13 cellular contexts compared by ENCODE assay signal in the genomic region with DNA sequence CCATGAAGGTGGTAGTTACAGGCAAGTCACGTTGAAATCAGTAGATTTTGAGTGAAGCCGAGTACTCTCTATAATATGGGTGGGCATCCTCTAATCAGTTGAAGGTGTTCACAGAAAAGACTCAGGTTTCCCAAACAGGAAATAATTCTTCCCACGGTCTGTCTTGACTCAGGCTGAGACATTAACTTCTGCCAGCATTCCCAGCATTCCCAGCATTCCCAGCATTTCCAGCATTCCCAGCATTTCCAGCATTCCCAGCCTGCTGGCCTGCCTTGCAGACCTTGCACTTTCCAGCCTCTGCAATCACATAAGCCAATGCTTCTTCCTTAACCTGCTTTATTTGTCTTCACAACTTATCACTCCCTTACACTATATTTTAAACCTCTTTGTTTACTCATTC.
DNase-seq lines count a peak whose midpoint lies in the region; ATAC-seq and TF ChIP-seq lines count a peak whose summit lies in the region.
"Had no signal": no experiment of that assay in that cellular context is flagged by ENCODE, and none has a peak within 500 bp of the region (broad histone marks: within the 10 kb centered on the region; RNA-seq: fewer than 3 reads in every experiment).

No MANE protein-coding gene starts in this region.

- H3K27ac ChIP-seq in RWPE2 (ENCODE audit: poor library complexity, severe bottlenecking) (peak overlapping the region; percentile 39), foreskin keratinocyte (no peak overlapping the region)

- H3K4me3 ChIP-seq in RWPE2 (ENCODE audit: severe bottlenecking) = no peak overlapping the region

- intact Hi-C loops in activated CD4-positive, alpha-beta T cell treated with anti-CD3 and anti-CD28 coated beads for 36 hours (cut with DNase I, micrococcal nuclease) = no loop called here

- H3K36me3 ChIP-seq in RWPE2 (ENCODE audit: low read depth) = no peaks in the 10 kb centered on the region

- peaks cover 11% of the 10 kb centered on the region for H3K9me3 Mint-ChIP-seq in activated CD4-positive, alpha-beta T cell treated with anti-CD3 and anti-CD28 coated beads for 36 hours (ENCODE audit: low read depth)

- H3K27ac Mint-ChIP-seq in activated CD4-positive, alpha-beta T cell treated with anti-CD3 and anti-CD28 coated beads for 36 hours = no peak overlapping the region
- H3K27ac Mint-ChIP-seq: CD4-positive, alpha-beta T cell; dendritic cell treated with granulocyte-macrophage colony-stimulating factor and Interleukin-4, amounts not matched to agents 40 ng/mL and 50 ng/mL, for 4 days had no signal

- H3K4me1 Mint-ChIP-seq in activated CD4-positive, alpha-beta T cell treated with anti-CD3 and anti-CD28 coated beads for 36 hours = no peaks in the 10 kb centered on the region

- TF ChIP-seq CTCF in RWPE2 (IDR thresholded peaks at IDR 0.05; ENCODE audit: poor library complexity, severe bottlenecking) (no peak), foreskin keratinocyte (conservative IDR thresholded peaks at IDR 0.05) (no peak)

- CTCF ChIA-PET in activated CD4-positive, alpha-beta T cell treated with anti-CD3 and anti-CD28 coated beads for 36 hours (lab: Charles Lee) = no interaction called here

- no peaks in the 10 kb centered on the region for H3K27me3 ChIP-seq in RWPE2 (ENCODE audit: insufficient read depth, poor library complexity, severe bottlenecking)
- H3K27me3 ChIP-seq in foreskin keratinocyte = no peaks in the 10 kb centered on the region

- POLR2A ChIA-PET in activated CD4-positive, alpha-beta T cell treated with anti-CD3 and anti-CD28 coated beads for 36 hours (lab: Charles Lee) = no interaction called here

- H3K4me1 ChIP-seq in RWPE2 (ENCODE audit: insufficient read depth, poor library complexity, severe bottlenecking) (no peaks in the 10 kb centered on the region), foreskin keratinocyte (peaks cover 32% of the 10 kb centered on the region)

- no peaks in the 10 kb centered on the region for H3K9me3 ChIP-seq in RWPE2 (ENCODE audit: severe bottlenecking)

- DNase-seq in ELR (ENCODE audit: low read depth) (peak; percentile 67), RWPE2 (ENCODE audit: low spot score) (no peak), foreskin keratinocyte (peak; percentile 44 to 68), non-pigmented ciliary epithelial cell (ENCODE audit: low read depth) (peak; percentile 19), NCI-H2029 treated with DMSO at 0.1 percent for 48 hours (lab: John Stamatoyannopoulos, UW) (no peak)
- no peak for DNase-seq in stimulated activated naive CD8-positive, alpha-beta T cell treated with anti-CD3 and anti-CD28 coated beads, Interleukin-15, Interleukin-2, amounts not matched to agents 100 U/mL and 50 U/mL, for 24 hours
- DNase-seq in activated CD4-positive, alpha-beta T cell treated with anti-CD3 and anti-CD28 coated beads for 36 hours = no peak
- DNase-seq: amniotic stem cell; CD4-positive, alpha-beta T cell; NCI-H82 had no signal

- H3K4me3 Mint-ChIP-seq in activated CD4-positive, alpha-beta T cell treated with anti-CD3 and anti-CD28 coated beads for 36 hours = no peak overlapping the region
- H3K4me3 Mint-ChIP-seq: CD4-positive, alpha-beta T cell; dendritic cell treated with granulocyte-macrophage colony-stimulating factor and Interleukin-4, amounts not matched to agents 40 ng/mL and 50 ng/mL, for 4 days had no signal

- no peaks in the 10 kb centered on the region for H3K36me3 Mint-ChIP-seq in activated CD4-positive, alpha-beta T cell treated with anti-CD3 and anti-CD28 coated beads for 36 hours (ENCODE audit: low read depth)

- no peaks in the 10 kb centered on the region for H3K27me3 Mint-ChIP-seq in activated CD4-positive, alpha-beta T cell treated with anti-CD3 and anti-CD28 coated beads for 36 hours
- H3K27me3 Mint-ChIP-seq: CD4-positive, alpha-beta T cell; dendritic cell treated with granulocyte-macrophage colony-stimulating factor and Interleukin-4, amounts not matched to agents 40 ng/mL and 50 ng/mL, for 4 days had no signal

- ATAC-seq in RWPE2 (ENCODE audit: low read depth) (peak; percentile 71), foreskin keratinocyte (peak; percentile 41), GM19452 (IDR thresholded peaks at IDR 0.05; ENCODE audit: unreplicated experiment) (no peak)
- no peak for ATAC-seq in stimulated activated naive CD8-positive, alpha-beta T cell treated with anti-CD3 and anti-CD28 coated beads, Interleukin-15, Interleukin-2, amounts not matched to agents 100 U/mL and 50 U/mL, for 24 hours
- ATAC-seq in activated CD4-positive, alpha-beta T cell treated with anti-CD3 and anti-CD28 coated beads for 36 hours = no peak
- ATAC-seq: Right ventricle myocardium inferior had no signal

Comparison
In these comparisons a context has a peak if more than half of its experiments do, and no peak if none do; other contexts are left out.
1. DNase-seq: peak in ELR (single experiment), foreskin keratinocyte (2 of 2) and non-pigmented ciliary epithelial cell (single experiment); none in RWPE2 (single experiment), stimulated activated naive CD8-positive, alpha-beta T cell treated with anti-CD3 and anti-CD28 coated beads, Interleukin-15, Interleukin-2, amounts not matched to agents 100 U/mL and 50 U/mL, for 24 hours (single experiment), NCI-H2029 treated with DMSO at 0.1 percent for 48 hours (single experiment) and activated CD4-positive, alpha-beta T cell treated with anti-CD3 and anti-CD28 coated beads for 36 hours (single experiment).
2. ATAC-seq: peak in RWPE2 (single experiment) and foreskin keratinocyte (single experiment); none in GM19452 (single experiment), stimulated activated naive CD8-positive, alpha-beta T cell treated with anti-CD3 and anti-CD28 coated beads, Interleukin-15, Interleukin-2, amounts not matched to agents 100 U/mL and 50 U/mL, for 24 hours (single experiment) and activated CD4-positive, alpha-beta T cell treated with anti-CD3 and anti-CD28 coated beads for 36 hours (single experiment).